In the genomic region with DNA sequence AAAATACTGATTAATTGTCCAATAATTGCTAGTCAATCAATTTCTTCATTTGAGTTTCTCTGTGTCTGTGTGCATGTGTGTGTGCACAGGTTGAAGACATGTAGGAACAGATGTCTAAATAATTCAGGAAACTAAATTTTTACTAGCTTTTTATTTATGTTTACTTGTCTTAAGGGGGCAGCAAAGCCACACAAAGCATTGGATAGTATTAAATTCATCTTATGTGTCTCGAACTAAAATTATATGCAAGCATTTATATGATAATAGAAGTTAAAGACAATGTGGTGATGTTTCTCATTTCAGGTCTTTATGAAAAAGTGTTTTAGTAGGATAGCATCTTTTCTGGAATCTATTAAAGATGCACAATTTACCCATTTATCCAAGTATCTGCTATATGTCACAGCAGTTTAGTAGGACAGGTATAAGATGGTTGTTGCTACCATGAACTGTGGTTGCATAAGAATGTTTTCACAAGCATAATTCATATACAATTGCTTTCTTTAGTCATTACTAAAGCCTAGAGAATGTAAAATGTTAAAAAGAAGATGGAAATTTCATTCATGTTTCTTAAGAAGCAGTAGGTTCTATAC, we compare ENCODE assay signal across 10 cellular contexts.
A peak's percentile ranks its signal among the peaks of the same experiment; 100 is the strongest.
DNase-seq lines count a peak whose midpoint lies in the region; ATAC-seq and TF ChIP-seq lines count a peak whose summit lies in the region.
"Had no signal": no experiment of that assay in that cellular context is flagged by ENCODE, and none has a peak within 500 bp of the region (broad histone marks: within the 10 kb centered on the region; RNA-seq: fewer than 3 reads in every experiment).

No MANE protein-coding gene starts in this region.

- H2AFZ ChIP-seq in SK-N-SH (ENCODE audit: low read depth): no peak overlapping the region

- peak; percentile 39 to 51; a peak in 3 of 4 replicates for TF ChIP-seq EP300 in SK-N-SH (IDR thresholded peaks at IDR 0.05; ENCODE audit: borderline replicate concordance in 1 of 2, low read depth in 1 of 2, low read length in 1 of 2)

- POLR2A ChIA-PET in A673 (lab: Charles Lee; ENCODE audit: low non-redundant PET) (no interaction called here), SK-N-SH (lab: Yijun Ruan, JAX) (no interaction called here)

- no peak overlapping the region for H3K4me3 ChIP-seq in A673 (ENCODE audit: low read depth, low read length, poor library complexity, severe bottlenecking)
- no peak overlapping the region for H3K4me3 ChIP-seq in SK-N-SH (ENCODE audit: low read depth in 2 of 2, low read length in 1 of 2)

- no peak overlapping the region for H3K27ac ChIP-seq in A673 (ENCODE audit: low read depth, low read length, poor library complexity, severe bottlenecking)
- H3K27ac ChIP-seq in SK-N-SH (ENCODE audit: low read depth in 2 of 2, low read length in 1 of 2): peak overlapping the region; percentile 21 to 53; a peak in 3 of 4 replicates

- H3K79me2 ChIP-seq in SK-N-SH (ENCODE audit: insufficient read depth): no peaks in the 10 kb centered on the region

- no peaks in the 10 kb centered on the region for H3K36me3 ChIP-seq in A673 (ENCODE audit: insufficient read depth, low read length, poor library complexity, severe bottlenecking)
- H3K36me3 ChIP-seq in SK-N-SH (replicated peaks in 1 of 2; ENCODE audit: control insufficient read depth in 1 of 2, insufficient read depth in 2 of 2, low read length in 1 of 2): no peaks in the 10 kb centered on the region

- H3K9me3 ChIP-seq in A673 (ENCODE audit: low read depth, low read length, poor library complexity, severe bottlenecking) (no peaks in the 10 kb centered on the region), SK-N-SH (no peaks in the 10 kb centered on the region)

- H4K20me1 ChIP-seq in SK-N-SH (ENCODE audit: insufficient read depth): no peaks in the 10 kb centered on the region

- no peaks in the 10 kb centered on the region for H3K27me3 ChIP-seq in A673 (replicated peaks; ENCODE audit: insufficient read depth, low read depth, low read length, poor library complexity)
- no peaks in the 10 kb centered on the region for H3K27me3 ChIP-seq in SK-N-SH (ENCODE audit: insufficient read depth)

- no TSS peak for BruUV-seq in A673 (replicated peaks; lab: Mats Ljungman, UMichigan)

- intact Hi-C loops in A673 (cut with micrococcal nuclease; ENCODE audit: unreplicated experiment): loop anchor here (2.0 to 10.0 kb wide), 3 partner anchors 295 to 1670 kb away; no protein-coding TSS in a partner anchor

- TF ChIP-seq CTCF in A673 (conservative IDR thresholded peaks at IDR 0.05; ENCODE audit: low read depth, low read length) (peak; percentile 57), SK-N-SH (IDR thresholded peaks at IDR 0.05) (peak; percentile 60), omental fat pad (IDR thresholded peaks at IDR 0.05) (no peak)

- H3K4me1 ChIP-seq in A673 (ENCODE audit: insufficient read depth, low read length, poor library complexity, severe bottlenecking) (peaks cover 25% of the 10 kb centered on the region), SK-N-SH (ENCODE audit: control insufficient read depth in 1 of 2, insufficient read depth in 2 of 2, low read depth in 1 of 2, low read length in 1 of 2) (peaks cover 0 to 3% of the 10 kb centered on the region in 2 experiments; a peak in 2 of 4 replicates)

- peak; percentile 78 for TF ChIP-seq RAD21 in SK-N-SH (IDR thresholded peaks at IDR 0.05; ENCODE audit: low read length)

- H3K9me2 ChIP-seq in SK-N-SH: no peaks in the 10 kb centered on the region

- H3F3A ChIP-seq in SK-N-SH (replicated peaks; ENCODE audit: insufficient read depth): no peaks in the 10 kb centered on the region

- no peak overlapping the region for H3K9ac ChIP-seq in SK-N-SH

- no peak overlapping the region for H3K4me2 ChIP-seq in SK-N-SH

- ATAC-seq in omental fat pad (ENCODE audit: low FRiP score): no peak
- ATAC-seq: left colon had no signal

- DNase-seq in A673 (ENCODE audit: low spot score) (peak; percentile 74), HCEC 1CT (peak; percentile 27), SK-N-SH (no peak), globus pallidus (ENCODE audit: low spot score) (peak; percentile 4), omental fat pad (ENCODE audit: low spot score) (no peak), ureter (ENCODE audit: low spot score) (no peak), NCI-H2029 (lab: John Stamatoyannopoulos, UW) (no peak), NCI-H187 treated with DMSO at 0.1 percent for 48 hours (lab: John Stamatoyannopoulos, UW) (no peak)
- DNase-seq: DMS79 treated with DMSO at 0.1 percent for 48 hours, left colon had no signal

- CTCF ChIA-PET in A673 (lab: Charles Lee) (no interaction called here), SK-N-SH (lab: Yijun Ruan, JAX) (interaction anchor here (0.6 to 2.0 kb wide), 8 partner anchors 9 to 1822 kb away, joined by 3 to 8 read pairs (median 4); no protein-coding TSS in a partner anchor)

- whole genome bisulfite sequencing in SK-N-SH (ENCODE audit: low lambda C conversion rate): 13% methylated on average over 1 of the region's 1 CpG

TF ChIP-seq in SK-N-SH, 30 proteins besides CTCF, POLR2A, EP300 and RAD21 (continues in another document):
- no peak for TF ChIP-seq USF2 (IDR thresholded peaks at IDR 0.05; ENCODE audit: borderline replicate concordance, low read depth, low read length)
- no peak for TF ChIP-seq RXRA (IDR thresholded peaks at IDR 0.05; ENCODE audit: borderline replicate concordance, low read depth)
- 0 out of 2 replicates have a peak, but pooled peaks have one; percentile 20 for TF ChIP-seq GATA2 (CRISPR knock-in tag; IDR thresholded peaks at IDR 0.05)
- TF ChIP-seq TEAD4 (IDR thresholded peaks at IDR 0.05; ENCODE audit: borderline replicate concordance, insufficient read depth): no peak
- no peak for TF ChIP-seq MXI1 (IDR thresholded peaks at IDR 0.05; ENCODE audit: low read depth, low read length)
- no peak for TF ChIP-seq SIN3A (IDR thresholded peaks at IDR 0.05; ENCODE audit: borderline replicate concordance, low read depth, low read length)
- no peak for TF ChIP-seq ELF1 (IDR thresholded peaks at IDR 0.05)
- no peak for TF ChIP-seq TAF1 (IDR thresholded peaks at IDR 0.05; ENCODE audit: borderline replicate concordance, low read depth, low read length)
- TF ChIP-seq FOSL2 (IDR thresholded peaks at IDR 0.05; ENCODE audit: borderline replicate concordance, low read depth): no peak
- TF ChIP-seq PBX3 (IDR thresholded peaks at IDR 0.05): peak; percentile 65
- no peak for TF ChIP-seq NFIC (IDR thresholded peaks at IDR 0.05; ENCODE audit: borderline replicate concordance)
- TF ChIP-seq FOXM1 (IDR thresholded peaks at IDR 0.05; ENCODE audit: low read depth): no peak
- TF ChIP-seq, protein P1, sequence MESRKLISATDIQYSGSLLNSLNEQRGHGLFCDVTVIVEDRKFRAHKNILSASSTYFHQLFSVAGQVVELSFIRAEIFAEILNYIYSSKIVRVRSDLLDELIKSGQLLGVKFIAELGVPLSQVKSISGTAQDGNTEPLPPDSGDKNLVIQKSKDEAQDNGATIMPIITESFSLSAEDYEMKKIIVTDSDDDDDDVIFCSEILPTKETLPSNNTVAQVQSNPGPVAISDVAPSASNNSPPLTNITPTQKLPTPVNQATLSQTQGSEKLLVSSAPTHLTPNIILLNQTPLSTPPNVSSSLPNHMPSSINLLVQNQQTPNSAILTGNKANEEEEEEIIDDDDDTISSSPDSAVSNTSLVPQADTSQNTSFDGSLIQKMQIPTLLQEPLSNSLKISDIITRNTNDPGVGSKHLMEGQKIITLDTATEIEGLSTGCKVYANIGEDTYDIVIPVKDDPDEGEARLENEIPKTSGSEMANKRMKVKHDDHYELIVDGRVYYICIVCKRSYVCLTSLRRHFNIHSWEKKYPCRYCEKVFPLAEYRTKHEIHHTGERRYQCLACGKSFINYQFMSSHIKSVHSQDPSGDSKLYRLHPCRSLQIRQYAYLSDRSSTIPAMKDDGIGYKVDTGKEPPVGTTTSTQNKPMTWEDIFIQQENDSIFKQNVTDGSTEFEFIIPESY (IDR thresholded peaks at IDR 0.05; ENCODE audit: borderline replicate concordance, low read depth): no peak

Comparison
In these comparisons a context has a peak if more than half of its experiments do, and no peak if none do; other contexts are left out.
1. DNase-seq: peak in A673 (single experiment), HCEC 1CT (single experiment) and globus pallidus (single experiment); none in SK-N-SH (single experiment), omental fat pad (single experiment), ureter (single experiment), NCI-H2029 (single experiment) and NCI-H187 treated with DMSO at 0.1 percent for 48 hours (single experiment).
2. CTCF ChIP-seq: peak in A673 (single experiment) and SK-N-SH (single experiment); none in omental fat pad (0 of 3).